In genomic region chr5:60776343-60776742, GRCh38 we compare ENCODE assay signal across 7 cellular contexts.
"Had no signal": no experiment of that assay in that cellular context is flagged by ENCODE, and none has a peak within 500 bp of the region (broad histone marks: within the 10 kb centered on the region; RNA-seq: fewer than 3 reads in every experiment).

No MANE protein-coding gene starts in this region.

- ATAC-seq: GM12878 had no signal

- H3K4me3 ChIP-seq: GM12878 had no signal

- FAIRE-seq: G401.6, GM12878, GM12892, GM18507, GM19239 had no signal

- DNase-seq: GDM1, GF-D8 had no signal
